Comparison of ENCODE assay signal across 11 cellular contexts in genomic region chr7:39855325-39855674, GRCh38.
A peak's percentile ranks its signal among the peaks of the same experiment; 100 is the strongest.
DNase-seq lines count a peak whose midpoint lies in the region; ATAC-seq and TF ChIP-seq lines count a peak whose summit lies in the region.
"Had no signal": no experiment of that assay in that cellular context is flagged by ENCODE, and none has a peak within 500 bp of the region (broad histone marks: within the 10 kb centered on the region; RNA-seq: fewer than 3 reads in every experiment).

No MANE protein-coding gene starts in this region.

- TF ChIP-seq POLR2A in stomach (IDR thresholded peaks at IDR 0.05) = no peak

- H3K9me3 ChIP-seq in RWPE2 (ENCODE audit: severe bottlenecking) (no peaks in the 10 kb centered on the region), stomach (no peaks in the 10 kb centered on the region)

- no peak for TF ChIP-seq EP300 in stomach (IDR thresholded peaks at IDR 0.05)

- DNase-seq in activated CD4-positive, alpha-beta T cell treated with anti-CD3 and anti-CD28 coated beads, Interleukin-2, amount 10 ng/mL, durations not matched to agents 24 days and 14 days = no peak
- DNase-seq in activated CD4-positive, alpha-beta T cell treated with anti-CD3 and anti-CD28 coated beads, Interleukin-2, amount 50 U/mL, for 48 hours = no peak
- DNase-seq in RWPE2 (ENCODE audit: low spot score) (no peak), fibroblast of pulmonary artery (ENCODE audit: low read depth) (no peak), stomach (no peak), NCI-H1417 treated with DMSO at 0.1 percent for 48 hours (lab: John Stamatoyannopoulos, UW) (no peak), kidney glomerular epithelial cell (lab: John Stamatoyannopoulos, UW) (no peak), amniotic stem cell (lab: John Stamatoyannopoulos, UW) (no peak)
- DNase-seq: NCI-H510A had no signal

- no peaks in the 10 kb centered on the region for H3K9me3 Mint-ChIP-seq in activated CD4-positive, alpha-beta T cell treated with anti-CD3 and anti-CD28 coated beads, Interleukin-2, amount 10 ng/mL, durations not matched to agents 24 days and 14 days

- H3K27me3 ChIP-seq in RWPE2 (ENCODE audit: insufficient read depth, poor library complexity, severe bottlenecking) = peaks cover 17% of the 10 kb centered on the region
- H3K27me3 ChIP-seq in stomach = peaks cover 0 to 6% (median 0%) of the 10 kb centered on the region in 3 donors

- TF ChIP-seq CTCF in RWPE2 (IDR thresholded peaks at IDR 0.05; ENCODE audit: poor library complexity, severe bottlenecking) (no peak), fibroblast of pulmonary artery (IDR thresholded peaks at IDR 0.05; ENCODE audit: low read length, missing control alignments) (no peak), stomach (IDR thresholded peaks at IDR 0.05) (no peak)

- H3K4me3 ChIP-seq in RWPE2 (ENCODE audit: severe bottlenecking) (peak overlapping the region; percentile 37), fibroblast of pulmonary artery (replicated peaks; ENCODE audit: low read depth, low read length) (peak overlapping the region; percentile 31), stomach (peak overlapping the region; percentile 33 to 46 (median 38))
- H3K4me3 ChIP-seq: GM12878 had no signal

- peaks cover 6% of the 10 kb centered on the region for H3K4me1 Mint-ChIP-seq in activated CD4-positive, alpha-beta T cell treated with anti-CD3 and anti-CD28 coated beads, Interleukin-2, amount 10 ng/mL, durations not matched to agents 24 days and 14 days

- H3K27me3 Mint-ChIP-seq in activated CD4-positive, alpha-beta T cell treated with anti-CD3 and anti-CD28 coated beads, Interleukin-2, amount 10 ng/mL, durations not matched to agents 24 days and 14 days = peaks cover 50% of the 10 kb centered on the region

- ATAC-seq in RWPE2 (ENCODE audit: low read depth) = no peak

- H3K4me1 ChIP-seq in RWPE2 (ENCODE audit: insufficient read depth, poor library complexity, severe bottlenecking) (no peaks in the 10 kb centered on the region), stomach (peaks cover 0 to 6% (median 0%) of the 10 kb centered on the region in 4 donors)

- intact Hi-C loops in activated CD4-positive, alpha-beta T cell treated with anti-CD3 and anti-CD28 coated beads, Interleukin-2, amount 10 ng/mL, durations not matched to agents 24 days and 14 days (cut with micrococcal nuclease) = no loop called here
- intact Hi-C loops in stomach (cut with DNase I; ENCODE audit: low total_unique reads) = no loop called here

- H3K36me3 Mint-ChIP-seq in activated CD4-positive, alpha-beta T cell treated with anti-CD3 and anti-CD28 coated beads, Interleukin-2, amount 10 ng/mL, durations not matched to agents 24 days and 14 days (ENCODE audit: low read depth) = no peaks in the 10 kb centered on the region

- H3K36me3 ChIP-seq in RWPE2 (ENCODE audit: low read depth) (no peaks in the 10 kb centered on the region), stomach (no peaks in the 10 kb centered on the region)

- WGBS in stomach, 5 donors = 52 to 81% (median 80%) methylated on average over 1 of the region's 1 CpG

- H3K27ac ChIP-seq in RWPE2 (ENCODE audit: poor library complexity, severe bottlenecking) (no peak overlapping the region), stomach (no peak overlapping the region)
- H3K27ac ChIP-seq: VCaP had no signal

- peak overlapping the region; percentile 77 for H3K4me3 Mint-ChIP-seq in activated CD4-positive, alpha-beta T cell treated with anti-CD3 and anti-CD28 coated beads, Interleukin-2, amount 10 ng/mL, durations not matched to agents 24 days and 14 days

- H3K27ac Mint-ChIP-seq in activated CD4-positive, alpha-beta T cell treated with anti-CD3 and anti-CD28 coated beads, Interleukin-2, amount 10 ng/mL, durations not matched to agents 24 days and 14 days = no peak overlapping the region
